In the genomic region with DNA sequence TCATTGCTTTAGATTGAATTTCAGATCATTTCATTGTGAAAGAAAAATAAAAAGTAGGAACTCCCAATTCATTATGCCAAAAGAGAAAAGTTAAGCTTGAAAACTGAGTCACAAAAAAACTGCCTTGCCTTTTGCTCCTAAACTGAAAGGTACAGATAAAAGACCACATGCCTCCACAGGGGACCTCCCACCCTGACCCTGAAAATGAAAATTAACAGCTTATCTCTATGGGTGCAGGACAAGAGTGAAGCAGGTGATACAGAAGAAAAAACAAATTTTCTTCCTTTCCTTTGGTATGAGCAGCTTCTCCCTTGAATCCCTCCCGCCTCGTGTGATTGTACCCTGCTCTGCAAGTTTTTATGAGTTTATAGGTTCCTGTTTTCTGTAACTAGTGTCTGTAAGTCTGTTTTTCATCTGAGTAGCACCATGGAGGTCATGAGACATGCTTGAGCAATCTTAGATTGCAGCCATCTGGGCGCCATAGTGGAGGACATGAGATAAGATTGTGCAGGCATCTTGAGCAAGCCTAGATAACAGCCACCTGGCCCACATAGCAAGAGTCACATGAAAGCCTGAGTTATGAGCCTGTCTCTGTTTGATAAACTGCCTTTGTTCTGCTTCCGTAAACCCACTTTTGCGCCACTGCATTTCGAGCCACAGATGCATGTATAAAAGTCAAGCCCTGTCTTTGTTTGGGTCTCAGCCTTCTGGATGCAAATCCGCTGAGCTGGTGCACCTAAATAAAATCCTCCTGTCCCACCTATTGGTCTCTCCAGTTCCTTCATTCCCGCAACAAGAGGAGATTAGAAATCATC, we compare ENCODE assay signal across 1 cellular context.
A peak's percentile ranks its signal among the peaks of the same experiment; 100 is the strongest.
TF ChIP-seq lines count a peak whose summit lies in the region.

No MANE protein-coding gene starts in this region.

TF ChIP-seq in HEK293, 187 proteins besides CTCF, POLR2A, EP300 and RAD21 (continued from another document and continues in another):
- TF ChIP-seq, protein P1, sequence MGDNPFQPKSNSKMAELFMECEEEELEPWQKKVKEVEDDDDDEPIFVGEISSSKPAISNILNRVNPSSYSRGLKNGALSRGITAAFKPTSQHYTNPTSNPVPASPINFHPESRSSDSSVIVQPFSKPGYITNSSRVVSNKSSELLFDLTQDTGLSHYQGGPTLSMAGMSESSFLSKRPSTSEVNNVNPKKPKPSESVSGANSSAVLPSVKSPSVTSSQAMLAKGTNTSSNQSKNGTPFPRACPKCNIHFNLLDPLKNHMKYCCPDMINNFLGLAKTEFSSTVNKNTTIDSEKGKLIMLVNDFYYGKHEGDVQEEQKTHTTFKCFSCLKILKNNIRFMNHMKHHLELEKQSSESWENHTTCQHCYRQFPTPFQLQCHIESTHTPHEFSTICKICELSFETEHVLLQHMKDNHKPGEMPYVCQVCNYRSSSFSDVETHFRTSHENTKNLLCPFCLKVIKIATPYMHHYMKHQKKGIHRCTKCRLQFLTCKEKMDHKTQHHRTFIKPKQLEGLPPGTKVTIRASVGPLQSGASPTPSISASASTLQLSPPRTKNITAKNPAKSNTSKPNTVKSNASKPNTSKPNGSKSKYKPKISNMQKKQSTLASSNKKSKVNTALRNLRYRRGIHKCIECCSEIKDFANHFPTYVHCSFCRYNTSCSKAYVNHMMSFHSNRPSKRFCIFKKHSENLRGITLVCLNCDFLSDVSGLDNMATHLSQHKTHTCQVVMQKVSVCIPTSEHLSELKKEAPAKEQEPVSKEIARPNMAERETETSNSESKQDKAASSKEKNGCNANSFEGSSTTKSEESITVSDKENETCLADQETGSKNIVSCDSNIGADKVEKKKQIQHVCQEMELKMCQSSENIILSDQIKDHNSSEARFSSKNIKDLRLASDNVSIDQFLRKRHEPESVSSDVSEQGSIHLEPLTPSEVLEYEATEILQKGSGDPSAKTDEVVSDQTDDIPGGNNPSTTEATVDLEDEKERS (tag by site-specific recombination; IDR thresholded peaks at IDR 0.05), result peak; percentile 99
- TF ChIP-seq ZNF785 (tag by site-specific recombination; IDR thresholded peaks at IDR 0.05) (no peak), ZNF174 (tag by site-specific recombination; IDR thresholded peaks at IDR 0.05) (no peak), ZBTB1 (tag by site-specific recombination; IDR thresholded peaks at IDR 0.05) (no peak), MZF1 (tag by site-specific recombination; IDR thresholded peaks at IDR 0.05; ENCODE audit: borderline replicate concordance) (no peak), ZNF175 (tag by site-specific recombination; IDR thresholded peaks at IDR 0.05) (no peak), KLF10 (tag by site-specific recombination; IDR thresholded peaks at IDR 0.05) (no peak), ZNF549 (tag by site-specific recombination; IDR thresholded peaks at IDR 0.05) (0 out of 2 replicates have a peak, but pooled peaks have one; percentile 14), ZNF777 (tag by site-specific recombination; IDR thresholded peaks at IDR 0.05; ENCODE audit: borderline replicate concordance) (no peak), ZNF350 (tag by site-specific recombination; IDR thresholded peaks at IDR 0.05) (peak; percentile 69; the same call in 1 of the 2 replicates), ZNF292 (tag by site-specific recombination; IDR thresholded peaks at IDR 0.05; ENCODE audit: borderline replicate concordance, low read depth) (no peak), ZNF311 (tag by site-specific recombination; IDR thresholded peaks at IDR 0.05; ENCODE audit: borderline replicate concordance) (peak; percentile 87; the same call in 1 of the 2 replicates), WT1 (tag by site-specific recombination; IDR thresholded peaks at IDR 0.05) (no peak), ZNF558 (tag by site-specific recombination; IDR thresholded peaks at IDR 0.05) (peak; percentile 57; the same call in 1 of the 2 replicates), HOXA7 (CRISPR knock-in tag; IDR thresholded peaks at IDR 0.05; ENCODE audit: borderline replicate concordance) (no peak), KLF8 (tag by site-specific recombination; IDR thresholded peaks at IDR 0.05) (peak; percentile 43; the same call in 1 of the 2 replicates), ZNF629 (tag by site-specific recombination; IDR thresholded peaks at IDR 0.05) (no peak), ZNF529 (tag by site-specific recombination; IDR thresholded peaks at IDR 0.05; ENCODE audit: insufficient replicate concordance) (peak; percentile 70)
- TF ChIP-seq, protein P2, sequence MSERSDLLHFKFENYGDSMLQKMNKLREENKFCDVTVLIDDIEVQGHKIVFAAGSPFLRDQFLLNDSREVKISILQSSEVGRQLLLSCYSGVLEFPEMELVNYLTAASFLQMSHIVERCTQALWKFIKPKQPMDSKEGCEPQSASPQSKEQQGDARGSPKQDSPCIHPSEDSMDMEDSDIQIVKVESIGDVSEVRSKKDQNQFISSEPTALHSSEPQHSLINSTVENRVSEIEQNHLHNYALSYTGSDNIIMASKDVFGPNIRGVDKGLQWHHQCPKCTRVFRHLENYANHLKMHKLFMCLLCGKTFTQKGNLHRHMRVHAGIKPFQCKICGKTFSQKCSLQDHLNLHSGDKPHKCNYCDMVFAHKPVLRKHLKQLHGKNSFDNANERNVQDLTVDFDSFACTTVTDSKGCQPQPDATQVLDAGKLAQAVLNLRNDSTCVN (tag by site-specific recombination; optimal IDR thresholded peaks at IDR 0.05), result no peak
- TF ChIP-seq, protein P3, sequence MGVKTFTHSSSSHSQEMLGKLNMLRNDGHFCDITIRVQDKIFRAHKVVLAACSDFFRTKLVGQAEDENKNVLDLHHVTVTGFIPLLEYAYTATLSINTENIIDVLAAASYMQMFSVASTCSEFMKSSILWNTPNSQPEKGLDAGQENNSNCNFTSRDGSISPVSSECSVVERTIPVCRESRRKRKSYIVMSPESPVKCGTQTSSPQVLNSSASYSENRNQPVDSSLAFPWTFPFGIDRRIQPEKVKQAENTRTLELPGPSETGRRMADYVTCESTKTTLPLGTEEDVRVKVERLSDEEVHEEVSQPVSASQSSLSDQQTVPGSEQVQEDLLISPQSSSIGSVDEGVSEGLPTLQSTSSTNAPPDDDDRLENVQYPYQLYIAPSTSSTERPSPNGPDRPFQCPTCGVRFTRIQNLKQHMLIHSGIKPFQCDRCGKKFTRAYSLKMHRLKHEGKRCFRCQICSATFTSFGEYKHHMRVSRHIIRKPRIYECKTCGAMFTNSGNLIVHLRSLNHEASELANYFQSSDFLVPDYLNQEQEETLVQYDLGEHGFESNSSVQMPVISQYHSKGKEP (tag by site-specific recombination; IDR thresholded peaks at IDR 0.05), result no peak
- TF ChIP-seq, protein P4, sequence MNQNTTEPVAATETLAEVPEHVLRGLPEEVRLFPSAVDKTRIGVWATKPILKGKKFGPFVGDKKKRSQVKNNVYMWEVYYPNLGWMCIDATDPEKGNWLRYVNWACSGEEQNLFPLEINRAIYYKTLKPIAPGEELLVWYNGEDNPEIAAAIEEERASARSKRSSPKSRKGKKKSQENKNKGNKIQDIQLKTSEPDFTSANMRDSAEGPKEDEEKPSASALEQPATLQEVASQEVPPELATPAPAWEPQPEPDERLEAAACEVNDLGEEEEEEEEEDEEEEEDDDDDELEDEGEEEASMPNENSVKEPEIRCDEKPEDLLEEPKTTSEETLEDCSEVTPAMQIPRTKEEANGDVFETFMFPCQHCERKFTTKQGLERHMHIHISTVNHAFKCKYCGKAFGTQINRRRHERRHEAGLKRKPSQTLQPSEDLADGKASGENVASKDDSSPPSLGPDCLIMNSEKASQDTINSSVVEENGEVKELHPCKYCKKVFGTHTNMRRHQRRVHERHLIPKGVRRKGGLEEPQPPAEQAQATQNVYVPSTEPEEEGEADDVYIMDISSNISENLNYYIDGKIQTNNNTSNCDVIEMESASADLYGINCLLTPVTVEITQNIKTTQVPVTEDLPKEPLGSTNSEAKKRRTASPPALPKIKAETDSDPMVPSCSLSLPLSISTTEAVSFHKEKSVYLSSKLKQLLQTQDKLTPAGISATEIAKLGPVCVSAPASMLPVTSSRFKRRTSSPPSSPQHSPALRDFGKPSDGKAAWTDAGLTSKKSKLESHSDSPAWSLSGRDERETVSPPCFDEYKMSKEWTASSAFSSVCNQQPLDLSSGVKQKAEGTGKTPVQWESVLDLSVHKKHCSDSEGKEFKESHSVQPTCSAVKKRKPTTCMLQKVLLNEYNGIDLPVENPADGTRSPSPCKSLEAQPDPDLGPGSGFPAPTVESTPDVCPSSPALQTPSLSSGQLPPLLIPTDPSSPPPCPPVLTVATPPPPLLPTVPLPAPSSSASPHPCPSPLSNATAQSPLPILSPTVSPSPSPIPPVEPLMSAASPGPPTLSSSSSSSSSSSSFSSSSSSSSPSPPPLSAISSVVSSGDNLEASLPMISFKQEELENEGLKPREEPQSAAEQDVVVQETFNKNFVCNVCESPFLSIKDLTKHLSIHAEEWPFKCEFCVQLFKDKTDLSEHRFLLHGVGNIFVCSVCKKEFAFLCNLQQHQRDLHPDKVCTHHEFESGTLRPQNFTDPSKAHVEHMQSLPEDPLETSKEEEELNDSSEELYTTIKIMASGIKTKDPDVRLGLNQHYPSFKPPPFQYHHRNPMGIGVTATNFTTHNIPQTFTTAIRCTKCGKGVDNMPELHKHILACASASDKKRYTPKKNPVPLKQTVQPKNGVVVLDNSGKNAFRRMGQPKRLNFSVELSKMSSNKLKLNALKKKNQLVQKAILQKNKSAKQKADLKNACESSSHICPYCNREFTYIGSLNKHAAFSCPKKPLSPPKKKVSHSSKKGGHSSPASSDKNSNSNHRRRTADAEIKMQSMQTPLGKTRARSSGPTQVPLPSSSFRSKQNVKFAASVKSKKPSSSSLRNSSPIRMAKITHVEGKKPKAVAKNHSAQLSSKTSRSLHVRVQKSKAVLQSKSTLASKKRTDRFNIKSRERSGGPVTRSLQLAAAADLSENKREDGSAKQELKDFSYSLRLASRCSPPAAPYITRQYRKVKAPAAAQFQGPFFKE (tag by site-specific recombination; IDR thresholded peaks at IDR 0.05; ENCODE audit: borderline replicate concordance), result no peak
- TF ChIP-seq, protein P5, sequence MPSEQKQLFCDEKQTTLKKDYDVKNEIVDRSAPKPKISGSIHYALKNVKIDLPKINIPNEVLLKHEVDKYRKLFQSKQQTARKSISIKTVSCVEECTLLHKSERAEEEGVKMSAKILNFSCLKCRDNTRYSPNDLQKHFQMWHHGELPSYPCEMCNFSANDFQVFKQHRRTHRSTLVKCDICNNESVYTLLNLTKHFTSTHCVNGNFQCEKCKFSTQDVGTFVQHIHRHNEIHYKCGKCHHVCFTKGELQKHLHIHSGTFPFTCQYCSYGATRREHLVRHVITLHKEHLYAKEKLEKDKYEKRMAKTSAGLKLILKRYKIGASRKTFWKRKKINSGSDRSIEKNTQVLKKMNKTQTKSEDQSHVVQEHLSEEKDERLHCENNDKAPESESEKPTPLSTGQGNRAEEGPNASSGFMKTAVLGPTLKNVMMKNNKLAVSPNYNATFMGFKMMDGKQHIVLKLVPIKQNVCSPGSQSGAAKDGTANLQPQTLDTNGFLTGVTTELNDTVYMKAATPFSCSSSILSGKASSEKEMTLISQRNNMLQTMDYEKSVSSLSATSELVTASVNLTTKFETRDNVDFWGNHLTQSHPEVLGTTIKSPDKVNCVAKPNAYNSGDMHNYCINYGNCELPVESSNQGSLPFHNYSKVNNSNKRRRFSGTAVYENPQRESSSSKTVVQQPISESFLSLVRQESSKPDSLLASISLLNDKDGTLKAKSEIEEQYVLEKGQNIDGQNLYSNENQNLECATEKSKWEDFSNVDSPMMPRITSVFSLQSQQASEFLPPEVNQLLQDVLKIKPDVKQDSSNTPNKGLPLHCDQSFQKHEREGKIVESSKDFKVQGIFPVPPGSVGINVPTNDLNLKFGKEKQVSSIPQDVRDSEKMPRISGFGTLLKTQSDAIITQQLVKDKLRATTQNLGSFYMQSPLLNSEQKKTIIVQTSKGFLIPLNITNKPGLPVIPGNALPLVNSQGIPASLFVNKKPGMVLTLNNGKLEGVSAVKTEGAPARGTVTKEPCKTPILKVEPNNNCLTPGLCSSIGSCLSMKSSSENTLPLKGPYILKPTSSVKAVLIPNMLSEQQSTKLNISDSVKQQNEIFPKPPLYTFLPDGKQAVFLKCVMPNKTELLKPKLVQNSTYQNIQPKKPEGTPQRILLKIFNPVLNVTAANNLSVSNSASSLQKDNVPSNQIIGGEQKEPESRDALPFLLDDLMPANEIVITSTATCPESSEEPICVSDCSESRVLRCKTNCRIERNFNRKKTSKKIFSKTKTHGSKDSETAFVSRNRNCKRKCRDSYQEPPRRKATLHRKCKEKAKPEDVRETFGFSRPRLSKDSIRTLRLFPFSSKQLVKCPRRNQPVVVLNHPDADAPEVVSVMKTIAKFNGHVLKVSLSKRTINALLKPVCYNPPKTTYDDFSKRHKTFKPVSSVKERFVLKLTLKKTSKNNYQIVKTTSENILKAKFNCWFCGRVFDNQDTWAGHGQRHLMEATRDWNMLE (tag by site-specific recombination; conservative IDR thresholded peaks at IDR 0.05; ENCODE audit: low read depth), result peak; percentile 41; the same call in 1 of the 2 replicates
- TF ChIP-seq, protein P6, sequence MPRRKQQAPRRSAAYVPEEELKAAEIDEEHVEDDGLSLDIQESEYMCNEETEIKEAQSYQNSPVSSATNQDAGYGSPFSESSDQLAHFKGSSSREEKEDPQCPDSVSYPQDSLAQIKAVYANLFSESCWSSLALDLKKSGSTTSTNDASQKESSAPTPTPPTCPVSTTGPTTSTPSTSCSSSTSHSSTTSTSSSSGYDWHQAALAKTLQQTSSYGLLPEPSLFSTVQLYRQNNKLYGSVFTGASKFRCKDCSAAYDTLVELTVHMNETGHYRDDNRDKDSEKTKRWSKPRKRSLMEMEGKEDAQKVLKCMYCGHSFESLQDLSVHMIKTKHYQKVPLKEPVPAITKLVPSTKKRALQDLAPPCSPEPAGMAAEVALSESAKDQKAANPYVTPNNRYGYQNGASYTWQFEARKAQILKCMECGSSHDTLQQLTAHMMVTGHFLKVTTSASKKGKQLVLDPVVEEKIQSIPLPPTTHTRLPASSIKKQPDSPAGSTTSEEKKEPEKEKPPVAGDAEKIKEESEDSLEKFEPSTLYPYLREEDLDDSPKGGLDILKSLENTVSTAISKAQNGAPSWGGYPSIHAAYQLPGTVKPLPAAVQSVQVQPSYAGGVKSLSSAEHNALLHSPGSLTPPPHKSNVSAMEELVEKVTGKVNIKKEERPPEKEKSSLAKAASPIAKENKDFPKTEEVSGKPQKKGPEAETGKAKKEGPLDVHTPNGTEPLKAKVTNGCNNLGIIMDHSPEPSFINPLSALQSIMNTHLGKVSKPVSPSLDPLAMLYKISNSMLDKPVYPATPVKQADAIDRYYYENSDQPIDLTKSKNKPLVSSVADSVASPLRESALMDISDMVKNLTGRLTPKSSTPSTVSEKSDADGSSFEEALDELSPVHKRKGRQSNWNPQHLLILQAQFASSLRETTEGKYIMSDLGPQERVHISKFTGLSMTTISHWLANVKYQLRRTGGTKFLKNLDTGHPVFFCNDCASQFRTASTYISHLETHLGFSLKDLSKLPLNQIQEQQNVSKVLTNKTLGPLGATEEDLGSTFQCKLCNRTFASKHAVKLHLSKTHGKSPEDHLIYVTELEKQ (tag by site-specific recombination; IDR thresholded peaks at IDR 0.05; ENCODE audit: borderline replicate concordance), result no peak
- TF ChIP-seq, protein P7, sequence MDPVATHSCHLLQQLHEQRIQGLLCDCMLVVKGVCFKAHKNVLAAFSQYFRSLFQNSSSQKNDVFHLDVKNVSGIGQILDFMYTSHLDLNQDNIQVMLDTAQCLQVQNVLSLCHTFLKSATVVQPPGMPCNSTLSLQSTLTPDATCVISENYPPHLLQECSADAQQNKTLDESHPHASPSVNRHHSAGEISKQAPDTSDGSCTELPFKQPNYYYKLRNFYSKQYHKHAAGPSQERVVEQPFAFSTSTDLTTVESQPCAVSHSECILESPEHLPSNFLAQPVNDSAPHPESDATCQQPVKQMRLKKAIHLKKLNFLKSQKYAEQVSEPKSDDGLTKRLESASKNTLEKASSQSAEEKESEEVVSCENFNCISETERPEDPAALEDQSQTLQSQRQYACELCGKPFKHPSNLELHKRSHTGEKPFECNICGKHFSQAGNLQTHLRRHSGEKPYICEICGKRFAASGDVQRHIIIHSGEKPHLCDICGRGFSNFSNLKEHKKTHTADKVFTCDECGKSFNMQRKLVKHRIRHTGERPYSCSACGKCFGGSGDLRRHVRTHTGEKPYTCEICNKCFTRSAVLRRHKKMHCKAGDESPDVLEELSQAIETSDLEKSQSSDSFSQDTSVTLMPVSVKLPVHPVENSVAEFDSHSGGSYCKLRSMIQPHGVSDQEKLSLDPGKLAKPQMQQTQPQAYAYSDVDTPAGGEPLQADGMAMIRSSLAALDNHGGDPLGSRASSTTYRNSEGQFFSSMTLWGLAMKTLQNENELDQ (tag by site-specific recombination; IDR thresholded peaks at IDR 0.05; ENCODE audit: low read depth), result no peak
